Comparison of ENCODE assay signal across 18 cellular contexts in the genomic region with DNA sequence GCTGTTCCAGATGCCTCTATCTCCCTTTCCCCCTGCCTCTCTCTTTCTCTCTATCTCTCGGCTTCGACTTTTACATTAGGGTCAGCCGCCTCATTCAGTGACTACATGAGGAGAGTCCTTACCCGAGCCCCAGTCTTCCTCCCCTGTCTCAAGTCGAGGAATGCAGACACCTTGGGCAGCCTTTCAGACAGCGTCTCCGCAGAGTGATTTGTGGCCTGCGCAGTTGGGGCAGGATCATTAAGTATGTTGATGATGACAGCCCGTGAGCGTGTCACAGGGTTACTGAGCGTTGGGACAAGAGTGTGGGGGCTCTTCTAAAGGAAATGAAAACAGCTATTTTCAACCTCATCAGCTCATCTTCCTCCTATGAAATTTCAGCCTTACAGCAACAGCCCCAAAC.
DNase-seq lines count a peak whose midpoint lies in the region; ATAC-seq and TF ChIP-seq lines count a peak whose summit lies in the region.
"Had no signal": no experiment of that assay in that cellular context is flagged by ENCODE, and none has a peak within 500 bp of the region (broad histone marks: within the 10 kb centered on the region; RNA-seq: fewer than 3 reads in every experiment).

No MANE protein-coding gene starts in this region.

- peaks cover 23% of the 10 kb centered on the region for H3K9me3 ChIP-seq in BLaER1
- H3K9me3 ChIP-seq in OCI-LY3 (ENCODE audit: insufficient read depth, low read length), result no peaks in the 10 kb centered on the region
- H3K9me3 ChIP-seq: A549, SJCRH30 had no signal

- no peaks in the 10 kb centered on the region for H3K36me3 ChIP-seq in BLaER1
- H3K36me3 ChIP-seq in OCI-LY3 (replicated peaks; ENCODE audit: low read depth, low read length), result no peaks in the 10 kb centered on the region
- H3K36me3 ChIP-seq: SJCRH30 had no signal

- no peak for ATAC-seq in HG02678 (IDR thresholded peaks at IDR 0.05; ENCODE audit: unreplicated experiment)
- no peak for ATAC-seq in GM18511 (IDR thresholded peaks at IDR 0.05; ENCODE audit: unreplicated experiment)
- ATAC-seq: A549 had no signal

- H3K4me3 ChIP-seq in BLaER1 (peak overlapping the region; percentile 64), OCI-LY3 (ENCODE audit: low read length) (peak overlapping the region; percentile 28; the same call in 1 of the 2 replicates)
- H3K4me3 ChIP-seq: A549, SJCRH30 had no signal

- H3K9me3 Mint-ChIP-seq in mesothelial cell of epicardium (no peaks in the 10 kb centered on the region), immature natural killer cell (no peaks in the 10 kb centered on the region)

- H3K4me1 ChIP-seq in BLaER1 (peaks cover 99% of the 10 kb centered on the region), OCI-LY3 (ENCODE audit: low read length) (peaks cover 59% of the 10 kb centered on the region)
- H3K4me1 ChIP-seq: A549, SJCRH30 had no signal

- H3K4me2 ChIP-seq in BLaER1, result peak overlapping the region; percentile 82
- peak overlapping the region; percentile 61 for H3K4me2 ChIP-seq in OCI-LY3 (ENCODE audit: low read length)
- H3K4me2 ChIP-seq: A549 had no signal

- H3K27ac ChIP-seq in BLaER1 (peak overlapping the region; percentile 88), OCI-LY3 (ENCODE audit: low read length) (peak overlapping the region; percentile 72)
- H3K27ac ChIP-seq: A549, HL-60, SJCRH30 had no signal

- peak; percentile 31 for DNase-seq in ELF-1 (ENCODE audit: low read depth, low spot score)
- no peak for DNase-seq in mesothelial cell of epicardium (ENCODE audit: low spot score in 2 of 2, unreplicated experiment in 2 of 2)
- DNase-seq in head of caudate nucleus, result no peak
- no peak for DNase-seq in immature natural killer cell
- DNase-seq: DMS53, HCEC 1CT, NCI-H1417 treated with DMSO at 0.1 percent for 48 hours, NCI-H2081, NCI-H510A treated with DMSO at 0.1 percent for 48 hours, SJCRH30 had no signal

- H4K20me1 ChIP-seq in BLaER1, result no peaks in the 10 kb centered on the region
- no peaks in the 10 kb centered on the region for H4K20me1 ChIP-seq in OCI-LY3 (ENCODE audit: insufficient read depth, low read length)

- H3K9ac ChIP-seq in BLaER1 (peak overlapping the region; percentile 83), OCI-LY3 (ENCODE audit: low read length) (peak overlapping the region; percentile 35)

- H3K27me3 ChIP-seq in BLaER1, result no peaks in the 10 kb centered on the region
- no peaks in the 10 kb centered on the region for H3K27me3 ChIP-seq in OCI-LY3 (ENCODE audit: low read depth, low read length)
- H3K27me3 ChIP-seq: SJCRH30 had no signal

- intact Hi-C loops in head of caudate nucleus (cut with DNase I), result no loop called here

- H3K4me3 Mint-ChIP-seq in mesothelial cell of epicardium (no peak overlapping the region), immature natural killer cell (no peak overlapping the region)
- H3K4me3 Mint-ChIP-seq: IgD-negative memory B cell had no signal

- H3K79me2 ChIP-seq in OCI-LY3 (ENCODE audit: low read length), result no peaks in the 10 kb centered on the region

- H3K27ac Mint-ChIP-seq in mesothelial cell of epicardium (peak overlapping the region; percentile 72), immature natural killer cell (no peak overlapping the region)
- H3K27ac Mint-ChIP-seq: CD14-positive monocyte, IgD-negative memory B cell had no signal

- H3K4me1 Mint-ChIP-seq in mesothelial cell of epicardium, result peaks cover 44% of the 10 kb centered on the region
- peaks cover 7% of the 10 kb centered on the region in 2 donors for H3K4me1 Mint-ChIP-seq in immature natural killer cell
- H3K4me1 Mint-ChIP-seq: IgD-negative memory B cell had no signal

- no peaks in the 10 kb centered on the region for H3K27me3 Mint-ChIP-seq in mesothelial cell of epicardium (ENCODE audit: low read depth)
- peaks cover 0 to 2% (median 0%) of the 10 kb centered on the region in 3 donors for H3K27me3 Mint-ChIP-seq in immature natural killer cell (ENCODE audit: low read depth in 3 of 3)

- peak overlapping the region; percentile 73 for H2AFZ ChIP-seq in OCI-LY3 (ENCODE audit: low read depth, low read length)

- TF ChIP-seq CTCF in OCI-LY3 (IDR thresholded peaks at IDR 0.05; ENCODE audit: low read depth, low read length), result no peak
- TF ChIP-seq CTCF in mesothelial cell of epicardium (IDR thresholded peaks at IDR 0.05; ENCODE audit: unreplicated experiment), result no peak

- no peaks in the 10 kb centered on the region for H3K36me3 Mint-ChIP-seq in mesothelial cell of epicardium
- no peaks in the 10 kb centered on the region for H3K36me3 Mint-ChIP-seq in immature natural killer cell
- H3K36me3 Mint-ChIP-seq: CD14-positive monocyte had no signal
